ENCODE assay signal across 18 cellular contexts in genomic region chr16:43294-43693, GRCh38. TPM values are rescaled to one million over a fixed set of nuclear protein-coding genes. Genes with fewer than 3 reads are reported as not detected.
DNase-seq lines count a peak whose midpoint lies in the region; ATAC-seq and TF ChIP-seq lines count a peak whose summit lies in the region.
"Had no signal": no experiment of that assay in that cellular context is flagged by ENCODE, and none has a peak within 500 bp of the region (broad histone marks: within the 10 kb centered on the region; RNA-seq: fewer than 3 reads in every experiment).

No MANE protein-coding gene starts in this region.

- H3K27me3 ChIP-seq in BLaER1 treated with 17β-estradiol and CSF1 and Interleukin-3, amounts not matched to agents 10 nM and 100 nM, result no peaks in the 10 kb centered on the region
- no peaks in the 10 kb centered on the region for H3K27me3 ChIP-seq in ascending aorta

- H4K20me1 ChIP-seq in BLaER1 treated with 17β-estradiol and CSF1 and Interleukin-3, amounts not matched to agents 10 nM and 100 nM, result peaks cover 0 to 85% (median 43%) of the 10 kb centered on the region in 11 experiments; a peak in 15 of 22 replicates

- H3K27ac ChIP-seq in BLaER1 treated with 17β-estradiol and CSF1 and Interleukin-3, amounts not matched to agents 10 nM and 100 nM, result no peak overlapping the region
- H3K27ac ChIP-seq in ascending aorta, result no peak overlapping the region
- H3K27ac ChIP-seq: 22Rv1, A549, HL-60 had no signal

- peaks cover 0 to 11% (median 0%) of the 10 kb centered on the region in 11 experiments; a peak in 3 of 22 replicates for H3K9me3 ChIP-seq in BLaER1 treated with 17β-estradiol and CSF1 and Interleukin-3, amounts not matched to agents 10 nM and 100 nM (replicated peaks in 1 of 11)
- H3K9me3 ChIP-seq in T-helper 17 cell (ENCODE audit: control insufficient read depth, low read length, poor library complexity, severe bottlenecking) (no peaks in the 10 kb centered on the region), ascending aorta (no peaks in the 10 kb centered on the region)
- H3K9me3 ChIP-seq: A549 had no signal

- H3K4me3 ChIP-seq in BLaER1 treated with 17β-estradiol and CSF1 and Interleukin-3, amounts not matched to agents 10 nM and 100 nM, result no peak overlapping the region
- H3K4me3 ChIP-seq in ascending aorta, result no peak overlapping the region
- H3K4me3 ChIP-seq: A549 had no signal

- H3K36me3 Mint-ChIP-seq in T-helper 17 cell (ENCODE audit: low read depth) (peaks cover 10% of the 10 kb centered on the region), glutamatergic neuron (ENCODE audit: unreplicated experiment) (peaks cover 5% of the 10 kb centered on the region), progenitor cell of endocrine pancreas (ENCODE audit: insufficient read depth) (peaks cover 36% of the 10 kb centered on the region)

- H3K27me3 Mint-ChIP-seq in T-helper 17 cell (no peaks in the 10 kb centered on the region), glutamatergic neuron (ENCODE audit: unreplicated experiment) (peaks cover under 1% of the 10 kb centered on the region), progenitor cell of endocrine pancreas (no peaks in the 10 kb centered on the region)

- DNase-seq in T-helper 17 cell (no peak), glutamatergic neuron (no peak), progenitor cell of endocrine pancreas (ENCODE audit: low spot score, unreplicated experiment) (no peak), ascending aorta (ENCODE audit: low spot score in 2 of 2) (no peak), NCI-H82 treated with DMSO at 0.1 percent for 48 hours (lab: John Stamatoyannopoulos, UW; ENCODE audit: unreplicated experiment) (no peak), NCI-H2196 treated with DMSO at 0.1 percent for 48 hours (lab: John Stamatoyannopoulos, UW; ENCODE audit: unreplicated experiment) (no peak)
- DNase-seq in stimulated activated CD4-positive, alpha-beta T cell treated with anti-CD3 and anti-CD28 coated beads, Interleukin-1b, Interleukin-23, amount 100 ng/mL, for 48 hours, result no peak
- DNase-seq: AML-193; Calu3; CD8-positive, alpha-beta T cell; DMS79 treated with DMSO at 0.1 percent for 48 hours; GF-D8; H9 had no signal

- H3K4me1 ChIP-seq in BLaER1 treated with 17β-estradiol and CSF1 and Interleukin-3, amounts not matched to agents 10 nM and 100 nM, result peaks cover 31 to 64% (median 47%) of the 10 kb centered on the region in 10 experiments
- H3K4me1 ChIP-seq in ascending aorta, result no peaks in the 10 kb centered on the region

- H3K36me3 ChIP-seq in BLaER1 treated with 17β-estradiol and CSF1 and Interleukin-3, amounts not matched to agents 10 nM and 100 nM, result peaks cover 46 to 98% (median 86%) of the 10 kb centered on the region in 11 experiments
- peaks cover 13 to 25% of the 10 kb centered on the region in 2 donors for H3K36me3 ChIP-seq in ascending aorta

- H3K4me3 Mint-ChIP-seq in T-helper 17 cell, result no peak overlapping the region
- H3K4me3 Mint-ChIP-seq in glutamatergic neuron (ENCODE audit: unreplicated experiment), result no peak overlapping the region
- H3K4me3 Mint-ChIP-seq in progenitor cell of endocrine pancreas (ENCODE audit: low read depth), result no peak overlapping the region
- H3K4me3 Mint-ChIP-seq: CD14-positive monocyte; CD8-positive, alpha-beta T cell; H9 had no signal

- H3K4me1 Mint-ChIP-seq in T-helper 17 cell (peaks cover 26% of the 10 kb centered on the region), glutamatergic neuron (ENCODE audit: low read depth, unreplicated experiment) (peaks cover 1% of the 10 kb centered on the region), progenitor cell of endocrine pancreas (ENCODE audit: low read depth) (peaks cover 22% of the 10 kb centered on the region)
- H3K4me1 Mint-ChIP-seq: H9 had no signal

- intact Hi-C loops in ascending aorta (cut with DNase I), result no loop called here

- H3K4me2 ChIP-seq in BLaER1 treated with 17β-estradiol and CSF1 and Interleukin-3, amounts not matched to agents 10 nM and 100 nM, result peak overlapping the region in 9 of 11 experiments; percentile 14 to 42 (median 25); a peak in 11 of 22 replicates
- H3K4me2 ChIP-seq: A549 had no signal

- H3K27ac Mint-ChIP-seq in T-helper 17 cell (peak overlapping the region; percentile 76), glutamatergic neuron (ENCODE audit: unreplicated experiment) (peak overlapping the region; percentile 9), progenitor cell of endocrine pancreas (peak overlapping the region; percentile 55)
- H3K27ac Mint-ChIP-seq: CD14-positive monocyte; CD8-positive, alpha-beta T cell; H9 had no signal

- H3K9me3 Mint-ChIP-seq in glutamatergic neuron (ENCODE audit: unreplicated experiment) (peaks cover 7% of the 10 kb centered on the region), progenitor cell of endocrine pancreas (ENCODE audit: low read depth) (peaks cover 12% of the 10 kb centered on the region)
- H3K9me3 Mint-ChIP-seq: CD14-positive monocyte; CD8-positive, alpha-beta T cell had no signal

- TF ChIP-seq CTCF in glutamatergic neuron (IDR thresholded peaks at IDR 0.05; ENCODE audit: partially characterized antibody, unreplicated experiment) (no peak), progenitor cell of endocrine pancreas (IDR thresholded peaks at IDR 0.05; ENCODE audit: unreplicated experiment) (no peak), ascending aorta (IDR thresholded peaks at IDR 0.05) (no peak)

- H3K9ac ChIP-seq in BLaER1 treated with 17β-estradiol and CSF1 and Interleukin-3, amounts not matched to agents 10 nM and 100 nM, result no peak overlapping the region

- ATAC-seq in T-helper 17 cell, result no peak
- ATAC-seq: A549; CD8-positive, alpha-beta T cell had no signal

RNA-seq across cellular contexts. Expression of gene POLR3K, which starts 10.1 kb away (rescaled TPM):
- 10 to 100 TPM in 1 of 2 donors, 1 to 10 TPM in 1; 6.3 to 10.6 TPM for total RNA-seq in T-helper 17 cell
- total RNA-seq in glutamatergic neuron (ENCODE audit: unreplicated experiment), result 10.2 TPM
- total RNA-seq in progenitor cell of endocrine pancreas, result 11.1 and 13.9 TPM in 2 replicates
- not detected for total RNA-seq in ascending aorta

RNA-seq across cellular contexts. Expression of gene SNRNP25, which starts 10.3 kb away (rescaled TPM):
- 1 to 10 TPM; 6.5 to 7.3 TPM for total RNA-seq in T-helper 17 cell
- 21.5 TPM for total RNA-seq in glutamatergic neuron (ENCODE audit: unreplicated experiment)
- 52.0 and 53.9 TPM in 2 replicates for total RNA-seq in progenitor cell of endocrine pancreas
- total RNA-seq in ascending aorta, result not detected

RNA-seq across cellular contexts. Expression of gene RHBDF1, which starts 29.1 kb away (rescaled TPM):
- total RNA-seq in T-helper 17 cell (under 1 TPM in 1 of 2 donors, not detected in 1; 0.75 TPM), glutamatergic neuron (ENCODE audit: unreplicated experiment) (25.2 TPM), progenitor cell of endocrine pancreas (51.3 and 58.2 TPM in 2 replicates), ascending aorta (146 TPM)

RNA-seq across cellular contexts. Expression of gene MPG, which starts 34.7 kb away (rescaled TPM):
- 10 to 100 TPM; 24.3 to 27.4 TPM for total RNA-seq in T-helper 17 cell
- total RNA-seq in glutamatergic neuron (ENCODE audit: unreplicated experiment), result 24.7 TPM
- total RNA-seq in progenitor cell of endocrine pancreas, result 32.4 and 35.2 TPM in 2 replicates
- total RNA-seq in ascending aorta, result 406 TPM

Comparison
In these comparisons a context has a peak if more than half of its experiments do, and no peak if none do; other contexts are left out.
1. H3K27ac Mint-ChIP-seq: peak in every context shown above with its lines; median percentile 76 in T-helper 17 cell; 55 in progenitor cell of endocrine pancreas; 9 in glutamatergic neuron.
2. RNA of gene RHBDF1, which starts 29.1 kb away (total RNA-seq): 146 TPM in ascending aorta (single experiment), 51.3 to 58.2 TPM in progenitor cell of endocrine pancreas and 25.2 TPM in glutamatergic neuron (single experiment); 0.75 TPM in T-helper 17 cell; every median in the first group is over 10 times any median in the second.